Comparison of ENCODE assay signal across 10 cellular contexts in the genomic region with DNA sequence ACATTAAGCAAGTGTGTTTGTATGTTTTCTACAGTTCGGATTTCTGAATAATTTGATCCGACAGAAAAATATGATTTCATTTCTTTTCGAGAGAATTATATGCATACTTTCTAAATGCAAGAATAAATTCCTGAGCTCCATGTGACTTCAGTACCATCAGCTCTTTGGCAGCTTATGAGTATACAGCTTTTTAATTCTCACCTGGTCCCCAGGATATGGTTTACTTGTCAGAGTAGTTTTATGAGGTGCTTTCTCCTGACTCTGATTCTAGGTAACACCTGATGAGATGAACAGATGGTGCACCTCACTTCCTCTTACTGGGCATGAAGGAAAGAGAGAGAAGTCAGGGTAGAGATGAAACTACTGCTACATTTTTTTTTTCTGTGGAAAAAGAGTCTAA. TPM values are rescaled to one million over a fixed set of nuclear protein-coding genes. Genes with fewer than 3 reads are reported as not detected.
DNase-seq lines count a peak whose midpoint lies in the region; ATAC-seq and TF ChIP-seq lines count a peak whose summit lies in the region.
"Had no signal": no experiment of that assay in that cellular context is flagged by ENCODE, and none has a peak within 500 bp of the region (broad histone marks: within the 10 kb centered on the region; RNA-seq: fewer than 3 reads in every experiment).

No MANE protein-coding gene starts in this region.

- H3K36me3 Mint-ChIP-seq in neural progenitor cell: no peaks in the 10 kb centered on the region

- peaks cover 10% of the 10 kb centered on the region for H3K4me1 ChIP-seq in mammary epithelial cell (ENCODE audit: insufficient read depth, low read length)
- H3K4me1 ChIP-seq in neural progenitor cell: peaks cover 37% of the 10 kb centered on the region

- H3K27me3 ChIP-seq in mammary epithelial cell (ENCODE audit: insufficient read depth, low read length) (no peaks in the 10 kb centered on the region), neural progenitor cell (no peaks in the 10 kb centered on the region)

- H3K4me2 ChIP-seq in mammary epithelial cell (ENCODE audit: insufficient read depth, low read depth, low read length) (peak overlapping the region; percentile 57), neural progenitor cell (peak overlapping the region; percentile 25)

- DNase-seq in mammary epithelial cell: no peak
- no peak for DNase-seq in neural progenitor cell (ENCODE audit: low spot score)
- no peak for DNase-seq in activated CD8-positive, alpha-beta memory T cell treated with anti-CD3 and anti-CD28 coated beads, Interleukin-2, amount 50 U/mL, for 4 hours
- no peak for DNase-seq in amniotic stem cell (lab: John Stamatoyannopoulos, UW)
- DNase-seq: activated CD8-positive, alpha-beta memory T cell treated with anti-CD3 and anti-CD28 coated beads, Interleukin-2, amount 50 U/mL, for 48 hours had no signal

- H3K4me1 Mint-ChIP-seq in neural progenitor cell: peaks cover 68% of the 10 kb centered on the region

- H3K9ac ChIP-seq in mammary epithelial cell (ENCODE audit: insufficient read depth, low read length): no peak overlapping the region
- H3K9ac ChIP-seq in neural progenitor cell: no peak overlapping the region

- H3K27ac Mint-ChIP-seq in neural progenitor cell: peak overlapping the region; percentile 79
- H3K27ac Mint-ChIP-seq: stimulated activated naive CD8-positive, alpha-beta T cell treated with anti-CD3 and anti-CD28 coated beads, Interleukin-15, Interleukin-2, amounts not matched to agents 100 ng/mL and 50 ng/mL, for 24 hours had no signal

- dilution Hi-C loops in mammary epithelial cell (cut with HindIII; ENCODE audit: low sequenced_read_pairs): no loop called here

- H4K20me1 ChIP-seq in mammary epithelial cell (ENCODE audit: insufficient read depth, low read length) (no peaks in the 10 kb centered on the region), neural progenitor cell (ENCODE audit: low read depth) (no peaks in the 10 kb centered on the region)

- 43% methylated on average over 3 of the region's 3 CpGs for WGBS in mammary epithelial cell (ENCODE audit: low coverage, missing lambda C conversion rate)

- H3K9me3 ChIP-seq in mammary epithelial cell (replicated peaks; ENCODE audit: insufficient read depth, low read length) (no peaks in the 10 kb centered on the region), neural progenitor cell (ENCODE audit: low read depth) (no peaks in the 10 kb centered on the region)

- intact Hi-C loops in mammary epithelial cell (cut with micrococcal nuclease): no loop called here

- H3K4me3 ChIP-seq in mammary epithelial cell (replicated peaks in 1 of 3; ENCODE audit: insufficient read depth in 1 of 3, low read depth in 2 of 3, low read length in 3 of 3) (no peak overlapping the region), neural progenitor cell (no peak overlapping the region)

- H2AFZ ChIP-seq in mammary epithelial cell (ENCODE audit: low read depth, low read length) (peak overlapping the region; percentile 29), neural progenitor cell (replicated peaks) (no peak overlapping the region)

- CTCF ChIA-PET in mammary epithelial cell (lab: Charles Lee; ENCODE audit: low non-redundant PET): no interaction called here

- ATAC-seq in GM18867 (IDR thresholded peaks at IDR 0.05; ENCODE audit: unreplicated experiment) (peak; percentile 67), HG03135 (IDR thresholded peaks at IDR 0.05; ENCODE audit: unreplicated experiment) (peak; percentile 58), GM19035 (IDR thresholded peaks at IDR 0.05; ENCODE audit: unreplicated experiment) (no peak), HG03521 (IDR thresholded peaks at IDR 0.05; ENCODE audit: unreplicated experiment) (no peak)

- H3K27ac ChIP-seq in mammary epithelial cell (ENCODE audit: insufficient read depth, low read depth, low read length) (no peak overlapping the region), neural progenitor cell (no peak overlapping the region)

- H3K9me3 Mint-ChIP-seq in neural progenitor cell: no peaks in the 10 kb centered on the region

- no TSS peak for BruUV-seq in mammary epithelial cell (replicated peaks; lab: Mats Ljungman, UMichigan)

- in situ Hi-C loops in mammary epithelial cell (cut with MboI; ENCODE audit: low sequenced_read_pairs in 2 of 2): no loop called here

- no peak overlapping the region for H3K4me3 Mint-ChIP-seq in neural progenitor cell
- H3K4me3 Mint-ChIP-seq: stimulated activated naive CD8-positive, alpha-beta T cell treated with anti-CD3 and anti-CD28 coated beads, Interleukin-15, Interleukin-2, amounts not matched to agents 100 ng/mL and 50 ng/mL, for 24 hours had no signal

- H3F3A ChIP-seq in neural progenitor cell (ENCODE audit: low read depth): peaks cover 15% of the 10 kb centered on the region

- peaks cover 7% of the 10 kb centered on the region for H3K27me3 Mint-ChIP-seq in neural progenitor cell (ENCODE audit: insufficient read depth, low read depth)

- TF ChIP-seq CTCF in mammary epithelial cell (conservative IDR thresholded peaks at IDR 0.05 in 1 of 2, IDR thresholded peaks at IDR 0.05 in 1 of 2; ENCODE audit: extremely low read depth in 1 of 2, insufficient read depth in 1 of 2, low read depth in 1 of 2, low read length in 2 of 2) (no peak), neural progenitor cell (IDR thresholded peaks at IDR 0.05) (no peak)

- H3K36me3 ChIP-seq in mammary epithelial cell (ENCODE audit: insufficient read depth, low read length) (no peaks in the 10 kb centered on the region), neural progenitor cell (no peaks in the 10 kb centered on the region)

- no peaks in the 10 kb centered on the region for H3K79me2 ChIP-seq in mammary epithelial cell (ENCODE audit: insufficient read depth, low read length)
- no peaks in the 10 kb centered on the region for H3K79me2 ChIP-seq in neural progenitor cell (ENCODE audit: low read depth)

RNA-seq across cellular contexts. Expression of a gene that starts 3.1 kb away (rescaled TPM):
- total RNA-seq in mammary epithelial cell: under 1 TPM in 1 of 2 donors, not detected in 1; 0.50 TPM
- polyA plus RNA-seq in mammary epithelial cell: not detected
- polyA minus RNA-seq in mammary epithelial cell: not detected
- 0.28 TPM in 1 of 2 replicates, not detected in the other for total RNA-seq in neural progenitor cell (ENCODE audit: low replicate concordance)

Comparison
In these comparisons a context has a peak if more than half of its experiments do, and no peak if none do; other contexts are left out.
1. ATAC-seq: peak in GM18867 (single experiment) and HG03135 (single experiment); none in GM19035 (single experiment) and HG03521 (single experiment).